8 cellular contexts compared by ENCODE assay signal in genomic region chr3:62318752-62319569, GRCh38. TPM values are rescaled to one million over a fixed set of nuclear protein-coding genes. Genes with fewer than 3 reads are reported as not detected.
DNase-seq lines count a peak whose midpoint lies in the region; ATAC-seq, FAIRE-seq and TF ChIP-seq lines count a peak whose summit lies in the region.

No MANE protein-coding gene starts in this region.

- no peaks in the 10 kb centered on the region for H3K27me3 ChIP-seq in GM12878 (replicated peaks in 1 of 2; ENCODE audit: control insufficient read depth in 2 of 2, insufficient read depth in 2 of 2, low read length in 1 of 2)
- H3K27me3 ChIP-seq in aorta (ENCODE audit: control insufficient read depth in 1 of 2, insufficient read depth in 2 of 2, low read length in 1 of 2), result no peaks in the 10 kb centered on the region

- no peak for TF ChIP-seq RAD21 in GM12878 (IDR thresholded peaks at IDR 0.05; ENCODE audit: insufficient read depth, low read depth, low read length)

- no peak overlapping the region for H3K9ac ChIP-seq in GM12878 (ENCODE audit: control insufficient read depth, insufficient read depth, low read length)

- no peak for TF ChIP-seq EP300 in GM12878 (IDR thresholded peaks at IDR 0.05; ENCODE audit: borderline replicate concordance in 1 of 2, control insufficient read depth in 1 of 2, low read depth in 2 of 2, low read length in 2 of 2)

- in situ Hi-C loops in KBM-7 (cut with MboI; ENCODE audit: low pct_unique_long_range_greater_than_20kb, low sequenced_read_pairs), result no loop called here
- in situ Hi-C loops in GM12878 (cut with MboI), result no loop called here

- H3K9me3 ChIP-seq in GM12878 (replicated peaks; ENCODE audit: control insufficient read depth, insufficient read depth, low read length), result no peaks in the 10 kb centered on the region; the same call in 2 of the 3 replicates
- H3K9me3 ChIP-seq in aorta (ENCODE audit: control insufficient read depth, low read length), result no peaks in the 10 kb centered on the region

- SMC1A ChIA-PET in GM12878 (lab: Charles Lee; ENCODE audit: uncharacterized antibody, unreplicated experiment), result interaction anchor here (1.0 to 1.8 kb wide), 2 partner anchors 12 to 113 kb away, joined by 3 to 6 read pairs; no protein-coding TSS in a partner anchor

- no peaks in the 10 kb centered on the region for H4K20me1 ChIP-seq in GM12878 (ENCODE audit: control insufficient read depth, insufficient read depth)

- H3K4me3 ChIP-seq in GM12878, result no peak overlapping the region
- H3K4me3 ChIP-seq in aorta (ENCODE audit: low read length in 2 of 2), result peak overlapping the region; percentile 13 to 32

- CTCF ChIA-PET in GM12878 (lab: Yijun Ruan, JAX), result interaction anchor here (1.2 kb wide), 1 partner anchor 118 kb away, joined by 4 read pairs; no protein-coding TSS in a partner anchor

- H3K79me2 ChIP-seq in GM12878 (ENCODE audit: control insufficient read depth, insufficient read depth, low read length), result no peaks in the 10 kb centered on the region

- H3K4me1 ChIP-seq in GM12878 (ENCODE audit: control insufficient read depth, insufficient read depth, low read length) (no peaks in the 10 kb centered on the region), aorta (ENCODE audit: control insufficient read depth in 1 of 2, insufficient read depth in 2 of 2, low read length in 2 of 2) (no peaks in the 10 kb centered on the region)

- BruUV-seq in GM12878 (replicated peaks; lab: Mats Ljungman, UMichigan), result no TSS peak

- H2AFZ ChIP-seq in GM12878 (ENCODE audit: control insufficient read depth, low read depth, low read length), result no peak overlapping the region

- POLR2A ChIA-PET in GM12878 (lab: Charles Lee), result no interaction called here

- H3K27ac ChIP-seq in GM12878 (ENCODE audit: control insufficient read depth, insufficient read depth), result no peak overlapping the region
- H3K27ac ChIP-seq in aorta (ENCODE audit: low read depth in 1 of 2, low read length in 2 of 2), result peak overlapping the region in 1 of 2 donors; percentile 6

- WGBS in GM12878 (ENCODE audit: insufficient coverage, insufficient replicate concordance, low lambda C conversion rate, missing lambda C conversion rate), result 14% methylated on average over 60 of the region's 60 CpGs
- 2% methylated on average over 60 of the region's 60 CpGs for WGBS in aorta, 2 donors

- H3K4me2 ChIP-seq in GM12878 (ENCODE audit: control insufficient read depth, insufficient read depth), result no peak overlapping the region

- TF ChIP-seq POLR2A in GM12878 (IDR thresholded peaks at IDR 0.05; ENCODE audit: low read depth, low read length), result no peak

- no peaks in the 10 kb centered on the region for H3K36me3 ChIP-seq in GM12878 (ENCODE audit: control insufficient read depth in 2 of 2, insufficient read depth in 2 of 2, low read length in 1 of 2)
- peaks cover 0 to 2% of the 10 kb centered on the region in 2 donors for H3K36me3 ChIP-seq in aorta (ENCODE audit: control insufficient read depth in 1 of 2, insufficient read depth in 2 of 2, low read length in 1 of 2)

- intact Hi-C loops in GM12878 (cut with micrococcal nuclease; ENCODE audit: unreplicated experiment) (no loop called here), aorta (cut with DNase I) (no loop called here)

- RAD21 ChIA-PET in GM12878 (lab: Charles Lee; ENCODE audit: unreplicated experiment), result interaction anchor here (1.2 kb wide), 1 partner anchor 8 kb away, joined by 3 read pairs; no protein-coding TSS in a partner anchor

- ATAC-seq in GM21717 (IDR thresholded peaks at IDR 0.05; ENCODE audit: unreplicated experiment) (peak; percentile 96), GM12878 (peak; percentile 72), aorta (ENCODE audit: low FRiP score) (peak; percentile 97)

- no peak for TF ChIP-seq CTCF in GM12878 (IDR thresholded peaks at IDR 0.05 in 2 of 3, conservative IDR thresholded peaks at IDR 0.05 in 1 of 3; ENCODE audit: control insufficient read depth in 2 of 3, extremely low read depth in 1 of 3, insufficient read depth in 1 of 3, low read depth in 3 of 3, low read length in 3 of 3)

- DNase-seq in DMS114 treated with DMSO at 0.1 percent for 48 hours (lab: John Stamatoyannopoulos, UW; ENCODE audit: unreplicated experiment) (peak; percentile 61), KBM-7 (peak; percentile 37), T-helper 22 cell (ENCODE audit: low read depth) (peak; percentile 50), GM12878 (ENCODE audit: low read depth, low spot score) (no peak), hippocampal formation (lab: John Stamatoyannopoulos, UW) (peak; percentile 48 to 77), renal cortical epithelial cell (ENCODE audit: low read depth) (peak; percentile 67), aorta (peak; percentile 90 to 96)

- FAIRE-seq in GM12878 (lab: Jason Lieb, UNC), result no peak

TF ChIP-seq in GM12878, 131 proteins besides CTCF, POLR2A, EP300 and RAD21:
- no peak for TF ChIP-seq ZBTB11 (CRISPR knock-in tag; IDR thresholded peaks at IDR 0.05)
- TF ChIP-seq, protein P1, sequence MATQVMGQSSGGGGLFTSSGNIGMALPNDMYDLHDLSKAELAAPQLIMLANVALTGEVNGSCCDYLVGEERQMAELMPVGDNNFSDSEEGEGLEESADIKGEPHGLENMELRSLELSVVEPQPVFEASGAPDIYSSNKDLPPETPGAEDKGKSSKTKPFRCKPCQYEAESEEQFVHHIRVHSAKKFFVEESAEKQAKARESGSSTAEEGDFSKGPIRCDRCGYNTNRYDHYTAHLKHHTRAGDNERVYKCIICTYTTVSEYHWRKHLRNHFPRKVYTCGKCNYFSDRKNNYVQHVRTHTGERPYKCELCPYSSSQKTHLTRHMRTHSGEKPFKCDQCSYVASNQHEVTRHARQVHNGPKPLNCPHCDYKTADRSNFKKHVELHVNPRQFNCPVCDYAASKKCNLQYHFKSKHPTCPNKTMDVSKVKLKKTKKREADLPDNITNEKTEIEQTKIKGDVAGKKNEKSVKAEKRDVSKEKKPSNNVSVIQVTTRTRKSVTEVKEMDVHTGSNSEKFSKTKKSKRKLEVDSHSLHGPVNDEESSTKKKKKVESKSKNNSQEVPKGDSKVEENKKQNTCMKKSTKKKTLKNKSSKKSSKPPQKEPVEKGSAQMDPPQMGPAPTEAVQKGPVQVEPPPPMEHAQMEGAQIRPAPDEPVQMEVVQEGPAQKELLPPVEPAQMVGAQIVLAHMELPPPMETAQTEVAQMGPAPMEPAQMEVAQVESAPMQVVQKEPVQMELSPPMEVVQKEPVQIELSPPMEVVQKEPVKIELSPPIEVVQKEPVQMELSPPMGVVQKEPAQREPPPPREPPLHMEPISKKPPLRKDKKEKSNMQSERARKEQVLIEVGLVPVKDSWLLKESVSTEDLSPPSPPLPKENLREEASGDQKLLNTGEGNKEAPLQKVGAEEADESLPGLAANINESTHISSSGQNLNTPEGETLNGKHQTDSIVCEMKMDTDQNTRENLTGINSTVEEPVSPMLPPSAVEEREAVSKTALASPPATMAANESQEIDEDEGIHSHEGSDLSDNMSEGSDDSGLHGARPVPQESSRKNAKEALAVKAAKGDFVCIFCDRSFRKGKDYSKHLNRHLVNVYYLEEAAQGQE (IDR thresholded peaks at IDR 0.05; ENCODE audit: low read depth, low read length), result peak; percentile 85
- TF ChIP-seq ATF7 (IDR thresholded peaks at IDR 0.05; ENCODE audit: low read depth), result peak; percentile 19; the same call in 1 of the 2 replicates
- TF ChIP-seq POLR2AphosphoS5 (IDR thresholded peaks at IDR 0.05; ENCODE audit: low read length), result no peak

RNA-seq across cellular contexts. Expression of gene FEZF2, which starts 54.4 kb away (rescaled TPM):
- not detected in 2 replicates for total RNA-seq in GM12878 (2013; cell fraction: nucleolus; rRNA removed)
- total RNA-seq in GM12878 (2014; rRNA removed) (not detected in 2 replicates), GM12878 (2014; rRNA removed; fragmentation: Illumina TruSeq; extraction: Trizol) (not detected in 2 replicates), GM12878 (2021) (not detected in 2 replicates), renal cortical epithelial cell (not detected in 2 replicates), aorta (not detected)
- polyA plus RNA-seq in GM12878 (2011; ENCODE audit: low read depth), result not detected
- polyA plus RNA-seq in GM12878 (2011; rRNA removed) (not detected in 2 replicates), GM12878 (2014; fragmentation: Illumina TruSeq; extraction: Trizol) (not detected in 2 replicates), GM12878 (2014; fragmentation: Nextera tagmentation; extraction: Ambion mirVana) (not detected), GM12878 (2014; rRNA removed) (not detected in 2 replicates), GM12878 (2016; fragmentation: Nextera tagmentation; extraction: Ambion mirVana) (not detected), aorta (not detected)
- polyA plus RNA-seq in GM12878 (2011; cell fraction: cytosol; rRNA removed), result not detected in 2 replicates
- polyA plus RNA-seq in GM12878 (2011; cell fraction: nucleus; rRNA removed), result not detected in 2 replicates
- polyA plus RNA-seq in GM12878 (2012), result not detected in 2 replicates
- polyA minus RNA-seq in GM12878 (2011; rRNA and poly(A)+ RNA removed), result not detected in 2 replicates
- not detected in 2 replicates for polyA minus RNA-seq in GM12878 (2011; cell fraction: cytosol; rRNA and poly(A)+ RNA removed)
- polyA minus RNA-seq in GM12878 (2011; cell fraction: nucleus; rRNA and poly(A)+ RNA removed), result not detected in 2 replicates
